ENCODE assay signal across 8 cellular contexts in the genomic region with DNA sequence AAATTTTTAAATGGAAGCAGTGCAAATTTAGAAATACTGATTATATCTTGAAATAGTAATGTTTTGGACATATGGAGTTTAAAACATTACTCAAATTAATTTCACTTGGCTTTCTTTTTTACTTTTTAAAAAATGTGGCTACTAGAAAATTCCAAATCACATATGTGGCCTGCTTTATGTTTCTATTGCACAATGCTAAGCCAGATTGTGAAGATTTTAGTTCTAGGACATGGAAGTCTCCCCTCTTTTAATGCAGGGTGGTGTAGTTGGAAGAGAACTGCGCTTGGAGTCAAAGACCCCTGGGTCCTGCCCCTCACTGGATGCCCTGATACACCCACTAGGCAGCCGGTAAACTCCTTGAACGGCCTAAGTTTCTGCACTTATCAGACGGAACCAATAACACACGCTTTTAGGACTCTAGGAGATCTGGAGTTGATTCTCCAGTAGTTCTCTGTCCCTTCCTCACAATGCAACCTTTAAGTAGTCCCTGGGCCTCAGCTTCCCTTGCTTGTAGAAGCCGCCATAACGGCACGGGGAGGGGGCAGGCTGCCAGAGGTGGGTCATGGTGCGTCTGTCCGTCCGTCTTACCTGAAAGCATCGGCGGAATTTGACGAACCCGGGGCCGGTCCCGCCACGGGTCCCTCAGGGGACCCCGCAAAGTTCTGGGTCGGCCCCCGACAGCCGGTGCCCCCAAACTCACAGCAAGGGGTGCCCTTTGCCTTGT. TPM values are rescaled to one million over a fixed set of nuclear protein-coding genes. Genes with fewer than 3 reads are reported as not detected.
DNase-seq lines count a peak whose midpoint lies in the region; ATAC-seq, FAIRE-seq and TF ChIP-seq lines count a peak whose summit lies in the region.

No MANE protein-coding gene starts in this region.

- H2AFZ ChIP-seq in neuron (ENCODE audit: low read depth, low read length) = peak overlapping the region; percentile 79

- H3K27me3 Mint-ChIP-seq in HFFc6 (ENCODE audit: insufficient read depth) = no peaks in the 10 kb centered on the region; the same call in 1 of the 2 replicates

- peaks cover 16 to 30% (median 22%) of the 10 kb centered on the region in 4 donors for H3K4me1 ChIP-seq in esophagus muscularis mucosa
- H3K4me1 ChIP-seq in neuron (ENCODE audit: insufficient read depth, low read length) = peaks cover 11% of the 10 kb centered on the region

- TF ChIP-seq CTCF in HFFc6 (IDR thresholded peaks at IDR 0.05) = no peak
- TF ChIP-seq CTCF in esophagus muscularis mucosa (IDR thresholded peaks at IDR 0.05) = no peak

- H3K36me3 Mint-ChIP-seq in HFFc6 (ENCODE audit: low read depth) = no peaks in the 10 kb centered on the region

- no peaks in the 10 kb centered on the region for H3K9me3 Mint-ChIP-seq in HFFc6

- TF ChIP-seq EP300 in esophagus muscularis mucosa (IDR thresholded peaks at IDR 0.05) = no peak

- H3K4me1 Mint-ChIP-seq in HFFc6 (ENCODE audit: low read depth) = peaks cover 17% of the 10 kb centered on the region

- no peak for FAIRE-seq in GM12891 (lab: Jason Lieb, UNC)

- no peaks in the 10 kb centered on the region for H3K9me3 ChIP-seq in esophagus muscularis mucosa
- peaks cover 3% of the 10 kb centered on the region for H3K9me3 ChIP-seq in neuron (ENCODE audit: low read length)

- ATAC-seq in SK-N-SH treated with all-trans-retinoic acid at 6 μM for 48 hours (peak; percentile 24), GM21825 (IDR thresholded peaks at IDR 0.05; ENCODE audit: unreplicated experiment) (no peak), HG03045 (IDR thresholded peaks at IDR 0.05; ENCODE audit: unreplicated experiment) (no peak)

- TF ChIP-seq POLR2A in esophagus muscularis mucosa (IDR thresholded peaks at IDR 0.05; ENCODE audit: low read depth) (no peak), GM12891 (IDR thresholded peaks at IDR 0.05; ENCODE audit: low read depth, low read length) (no peak)

- intact Hi-C loops in esophagus muscularis mucosa (cut with DNase I) = no loop called here

- DNase-seq in Ammon's horn (ENCODE audit: low spot score) = peak; percentile 27
- no peak for DNase-seq in HFFc6
- no peak for DNase-seq in esophagus muscularis mucosa (ENCODE audit: extremely low spot score)
- no peak for DNase-seq in GM12891 (ENCODE audit: insufficient read length, low spot score)

- WGBS in esophagus muscularis mucosa = 12% methylated on average over 5 of the region's 22 CpGs

- H3K4me3 ChIP-seq in esophagus muscularis mucosa = peak overlapping the region; percentile 83 to 96 (median 88)
- peak overlapping the region; percentile 92 for H3K4me3 ChIP-seq in neuron (ENCODE audit: low read length)

- peaks cover 0 to 3% (median under 1%) of the 10 kb centered on the region in 4 donors for H3K36me3 ChIP-seq in esophagus muscularis mucosa
- peaks cover 4% of the 10 kb centered on the region for H3K36me3 ChIP-seq in neuron (ENCODE audit: insufficient read depth, low read length)

- peak overlapping the region; percentile 100 for H3K27ac Mint-ChIP-seq in HFFc6

- peak overlapping the region; percentile 85 to 90 (median 89) for H3K27ac ChIP-seq in esophagus muscularis mucosa (replicated peaks in 1 of 4)

- H3K4me3 Mint-ChIP-seq in HFFc6 = peak overlapping the region; percentile 94

- H3K27me3 ChIP-seq in esophagus muscularis mucosa = no peaks in the 10 kb centered on the region
- H3K27me3 ChIP-seq in neuron (ENCODE audit: insufficient read depth, low read length) = no peaks in the 10 kb centered on the region

TF ChIP-seq in SK-N-SH treated with all-trans-retinoic acid at 6 μM for 48 hours, 23 proteins besides CTCF, POLR2A, EP300 and RAD21 (continues in another document):
- no peak for TF ChIP-seq ZNF70 (CRISPR knock-in tag; IDR thresholded peaks at IDR 0.05)
- TF ChIP-seq, protein P1, sequence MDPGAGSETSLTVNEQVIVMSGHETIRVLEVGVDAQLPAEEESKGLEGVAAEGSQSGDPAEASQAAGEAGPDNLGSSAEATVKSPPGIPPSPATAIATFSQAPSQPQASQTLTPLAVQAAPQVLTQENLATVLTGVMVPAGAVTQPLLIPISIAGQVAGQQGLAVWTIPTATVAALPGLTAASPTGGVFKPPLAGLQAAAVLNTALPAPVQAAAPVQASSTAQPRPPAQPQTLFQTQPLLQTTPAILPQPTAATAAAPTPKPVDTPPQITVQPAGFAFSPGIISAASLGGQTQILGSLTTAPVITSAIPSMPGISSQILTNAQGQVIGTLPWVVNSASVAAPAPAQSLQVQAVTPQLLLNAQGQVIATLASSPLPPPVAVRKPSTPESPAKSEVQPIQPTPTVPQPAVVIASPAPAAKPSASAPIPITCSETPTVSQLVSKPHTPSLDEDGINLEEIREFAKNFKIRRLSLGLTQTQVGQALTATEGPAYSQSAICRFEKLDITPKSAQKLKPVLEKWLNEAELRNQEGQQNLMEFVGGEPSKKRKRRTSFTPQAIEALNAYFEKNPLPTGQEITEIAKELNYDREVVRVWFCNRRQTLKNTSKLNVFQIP (CRISPR knock-in tag; IDR thresholded peaks at IDR 0.05; ENCODE audit: borderline replicate concordance, low read depth) = no peak
- no peak for TF ChIP-seq ZC3H10 (CRISPR knock-in tag; IDR thresholded peaks at IDR 0.05)
- TF ChIP-seq BACH2 (CRISPR knock-in tag; IDR thresholded peaks at IDR 0.05; ENCODE audit: borderline replicate concordance) = no peak

TF ChIP-seq in GM12891, 5 proteins besides CTCF, POLR2A, EP300 and RAD21:
- no peak for TF ChIP-seq SPI1 (IDR thresholded peaks at IDR 0.05; ENCODE audit: low read depth, low read length)
- TF ChIP-seq TAF1 (IDR thresholded peaks at IDR 0.05; ENCODE audit: low read depth, low read length) = no peak
- no peak for TF ChIP-seq POLR2AphosphoS5 (IDR thresholded peaks at IDR 0.05; ENCODE audit: low read depth, low read length)
- TF ChIP-seq PAX5 (IDR thresholded peaks at IDR 0.05; ENCODE audit: insufficient read depth, low read length, severe bottlenecking) = no peak
- no peak for TF ChIP-seq POU2F2 (IDR thresholded peaks at IDR 0.05; ENCODE audit: low read depth, low read length)
TF ChIP-seq in GM12891: peak in this region for 0.

RNA-seq across cellular contexts. Expression of a gene that starts 0.5 kb away (rescaled TPM):
- total RNA-seq in HFFc6 (2021; fragmentation: NEBNext Ultra II Directional; extraction: Animal tissue kit (Norgen Biotek cat#: 25700)) = under 1 TPM; 0.41 to 0.88 (median 0.80) TPM
- total RNA-seq in esophagus muscularis mucosa = 1 to 10 TPM in 1 of 4 donors, under 1 TPM in 3; 0.33 to 2.9 (median 0.86) TPM
- polyA plus RNA-seq in GM12891 (2012; ENCODE audit: low read depth, missing spikeins) = 0.28 TPM

RNA-seq across cellular contexts. Expression of a gene that starts 0.7 kb away (rescaled TPM):
- total RNA-seq in HFFc6 (2021; fragmentation: NEBNext Ultra II Directional; extraction: Animal tissue kit (Norgen Biotek cat#: 25700)) = 10 to 100 TPM; 21.9 to 32.4 (median 25.9) TPM
- 10 to 100 TPM; 25.2 to 36.9 (median 33.9) TPM for total RNA-seq in esophagus muscularis mucosa
- 6.9 TPM for polyA plus RNA-seq in GM12891 (2012; ENCODE audit: low read depth, missing spikeins)

RNA-seq across cellular contexts. Expression of a gene that starts 26.1 kb away (rescaled TPM):
- total RNA-seq in HFFc6 (2021; fragmentation: NEBNext Ultra II Directional; extraction: Animal tissue kit (Norgen Biotek cat#: 25700)) = 100 to 1,000 TPM; 121 to 141 (median 132) TPM
- 10 to 100 TPM; 25.7 to 36.8 (median 32.2) TPM for total RNA-seq in esophagus muscularis mucosa
- polyA plus RNA-seq in GM12891 (2012; ENCODE audit: low read depth, missing spikeins) = 74.5 TPM

RNA-seq across cellular contexts. Expression of a gene that starts 45.0 kb away (rescaled TPM):
- 10 to 100 TPM; 37.8 to 44.6 (median 41.0) TPM for total RNA-seq in HFFc6 (2021; fragmentation: NEBNext Ultra II Directional; extraction: Animal tissue kit (Norgen Biotek cat#: 25700))
- 10 to 100 TPM; 49.4 to 76.9 (median 59.4) TPM for total RNA-seq in esophagus muscularis mucosa
- 30.2 TPM for polyA plus RNA-seq in GM12891 (2012; ENCODE audit: low read depth, missing spikeins)

RNA-seq across cellular contexts. Expression of a gene that starts 50.0 kb away (rescaled TPM):
- 10 to 100 TPM; 32.1 to 40.8 (median 38.4) TPM for total RNA-seq in HFFc6 (2021; fragmentation: NEBNext Ultra II Directional; extraction: Animal tissue kit (Norgen Biotek cat#: 25700))
- total RNA-seq in esophagus muscularis mucosa = 10 to 100 TPM; 35.7 to 62.5 (median 50.6) TPM
- 26.0 TPM for polyA plus RNA-seq in GM12891 (2012; ENCODE audit: low read depth, missing spikeins)
